In genomic region chr3:35946121-35946856, GRCh38 we compare ENCODE assay signal across 8 cellular contexts.
DNase-seq lines count a peak whose midpoint lies in the region; ATAC-seq, FAIRE-seq and TF ChIP-seq lines count a peak whose summit lies in the region.

No MANE protein-coding gene starts in this region.

- no peak for TF ChIP-seq EP300 in transverse colon (IDR thresholded peaks at IDR 0.05; ENCODE audit: low read depth)

- H3K27ac Mint-ChIP-seq in nephron, result no peak overlapping the region

- 39 to 41% methylated on average over 8 of the region's 8 CpGs for WGBS in transverse colon (ENCODE audit: low coverage in 1 of 2), 2 donors

- H3K36me3 ChIP-seq in transverse colon (no peaks in the 10 kb centered on the region), gastrocnemius medialis (no peaks in the 10 kb centered on the region)

- in situ Hi-C loops in astrocyte of the spinal cord (cut with HindIII; ENCODE audit: low sequenced_read_pairs), result no loop called here
- in situ Hi-C loops in transverse colon (cut with MboI; ENCODE audit: low pct_ligation_motif_present in 1 of 4, low pct_unique_long_range_greater_than_20kb in 1 of 4, low sequenced_read_pairs in 3 of 4), result no loop called here
- in situ Hi-C loops in gastrocnemius medialis (cut with MboI; ENCODE audit: low sequenced_read_pairs in 4 of 4), result no loop called here

- TF ChIP-seq CTCF in GM12864 (IDR thresholded peaks at IDR 0.05; ENCODE audit: low read depth, low read length, missing control alignments), result peak; percentile 38
- peak; percentile 49; the same call in 1 of the 2 replicates for TF ChIP-seq CTCF in LNCAP (IDR thresholded peaks at IDR 0.05)
- peak; percentile 34 for TF ChIP-seq CTCF in astrocyte of the spinal cord (IDR thresholded peaks at IDR 0.05; ENCODE audit: low read depth, low read length)
- peak; percentile 30 to 49 (median 47) for TF ChIP-seq CTCF in nephron (IDR thresholded peaks at IDR 0.05; ENCODE audit: unreplicated experiment in 3 of 3)
- TF ChIP-seq CTCF in transverse colon (IDR thresholded peaks at IDR 0.05), result peak in 2 of 5 experiments; percentile 2 to 12
- no peak for TF ChIP-seq CTCF in gastrocnemius medialis (IDR thresholded peaks at IDR 0.05 in 4 of 5, conservative IDR thresholded peaks at IDR 0.05 in 1 of 5)

- no peak overlapping the region for H3K4me3 Mint-ChIP-seq in nephron

- H3K9me3 ChIP-seq in transverse colon, result no peaks in the 10 kb centered on the region
- no peaks in the 10 kb centered on the region for H3K9me3 ChIP-seq in gastrocnemius medialis

- H3K27me3 Mint-ChIP-seq in nephron (ENCODE audit: low read depth), result no peaks in the 10 kb centered on the region

- no peak overlapping the region for H3K4me3 ChIP-seq in GM12864 (ENCODE audit: low read depth, low read length)
- no peak overlapping the region for H3K4me3 ChIP-seq in astrocyte of the spinal cord (ENCODE audit: low read depth, low read length)
- H3K4me3 ChIP-seq in transverse colon, result no peak overlapping the region
- no peak overlapping the region for H3K4me3 ChIP-seq in gastrocnemius medialis

- ATAC-seq in HG03045 (IDR thresholded peaks at IDR 0.05; ENCODE audit: unreplicated experiment) (no peak), gastrocnemius medialis (no peak)

- no peaks in the 10 kb centered on the region for H3K27me3 ChIP-seq in transverse colon
- no peaks in the 10 kb centered on the region for H3K27me3 ChIP-seq in gastrocnemius medialis

- FAIRE-seq in HTR-8/SVneo (lab: Jason Lieb, UNC), result no peak

- peaks cover 5% of the 10 kb centered on the region for H3K4me1 Mint-ChIP-seq in nephron

- H3K27ac ChIP-seq in transverse colon (no peak overlapping the region), gastrocnemius medialis (no peak overlapping the region)

- peaks cover 2% of the 10 kb centered on the region for H3K9me3 Mint-ChIP-seq in nephron

- no peak for DNase-seq in GM12864 (ENCODE audit: low read depth)
- peak; percentile 62 for DNase-seq in astrocyte of the spinal cord (ENCODE audit: low read depth, low spot score)
- no peak for DNase-seq in transverse colon
- DNase-seq in gastrocnemius medialis, result no peak
- no peak for DNase-seq in HTR-8/SVneo (ENCODE audit: insufficient read length, low spot score)

- no peak for TF ChIP-seq POLR2A in transverse colon (IDR thresholded peaks at IDR 0.05)
- no peak for TF ChIP-seq POLR2A in gastrocnemius medialis (IDR thresholded peaks at IDR 0.05)

- H3K4me1 ChIP-seq in transverse colon (peaks cover 0 to 26% (median 6%) of the 10 kb centered on the region in 4 donors), gastrocnemius medialis (no peaks in the 10 kb centered on the region)

- no peaks in the 10 kb centered on the region for H3K36me3 Mint-ChIP-seq in nephron (ENCODE audit: low read depth)

- intact Hi-C loops in transverse colon (cut with DNase I; ENCODE audit: low total_unique reads) (no loop called here), gastrocnemius medialis (cut with DNase I; ENCODE audit: low total_unique reads) (no loop called here)

Comparison
In these comparisons a context has a peak if more than half of its experiments do, and no peak if none do; other contexts are left out.
1. CTCF ChIP-seq: peak in GM12864 (single experiment), LNCAP (single experiment), astrocyte of the spinal cord (single experiment) and nephron (3 of 3); none in gastrocnemius medialis (0 of 5).